8 cellular contexts compared by ENCODE assay signal in genomic region chr1:224615861-224616760, GRCh38. TPM values are rescaled to one million over a fixed set of nuclear protein-coding genes. Genes with fewer than 3 reads are reported as not detected.
DNase-seq lines count a peak whose midpoint lies in the region; ATAC-seq and TF ChIP-seq lines count a peak whose summit lies in the region.

Gene CNIH3, plus strand, starts transcription at chr1:224616317. Its CDS starts 858 bp downstream, at chr1:224617175.

- peaks cover 23% of the 10 kb centered on the region for H3F3A ChIP-seq in neural progenitor cell (ENCODE audit: low read depth)

- H3K4me2 ChIP-seq in neural progenitor cell: peak within 1 kb of the TSS; percentile 92

- peak within 1 kb of the TSS; percentile 14; the same call in 1 of the 2 replicates for H3K27ac ChIP-seq in VCaP
- H3K27ac ChIP-seq in neural progenitor cell: no peak within 1 kb of the TSS

- peak within 1 kb of the TSS; percentile 98 for H2AFZ ChIP-seq in neural progenitor cell (replicated peaks)

- H3K9ac ChIP-seq in ES-I3 (ENCODE audit: low read depth, low read length) (peak within 1 kb of the TSS; percentile 64), neural progenitor cell (no peak within 1 kb of the TSS)

- H3K9me3 ChIP-seq in ES-I3 (ENCODE audit: control insufficient read depth, insufficient read depth, low read length): no peaks in the 10 kb centered on the region; the same call in 1 of the 2 replicates
- no peaks in the 10 kb centered on the region for H3K9me3 ChIP-seq in neural progenitor cell (ENCODE audit: low read depth)

- ATAC-seq in HG02642 (IDR thresholded peaks at IDR 0.05; ENCODE audit: poor library complexity, unreplicated experiment): no peak
- ATAC-seq in HG02678 (IDR thresholded peaks at IDR 0.05; ENCODE audit: unreplicated experiment): no peak

- peak within 1 kb of the TSS; percentile 64 for H3K4me3 ChIP-seq in neural progenitor cell

- H3K4me1 ChIP-seq in ES-I3 (ENCODE audit: insufficient read depth, low read length) (no peaks in the 10 kb centered on the region; the same call in 1 of the 2 replicates), neural progenitor cell (peaks cover 9% of the 10 kb centered on the region)

- H3K4me3 Mint-ChIP-seq in endothelial cell (ENCODE audit: unreplicated experiment): peak within 1 kb of the TSS; percentile 70
- H3K4me3 Mint-ChIP-seq in neural progenitor cell: peak within 1 kb of the TSS; percentile 83

- H3K36me3 ChIP-seq in ES-I3 (ENCODE audit: insufficient read depth, low read length): no peaks in the 10 kb centered on the region
- no peaks in the 10 kb centered on the region for H3K36me3 ChIP-seq in neural progenitor cell

- peaks cover 10% of the 10 kb centered on the region for H3K4me1 Mint-ChIP-seq in endothelial cell (ENCODE audit: unreplicated experiment)
- peaks cover 11% of the 10 kb centered on the region for H3K4me1 Mint-ChIP-seq in neural progenitor cell

- DNase-seq in NCI-H128 (lab: John Stamatoyannopoulos, UW; ENCODE audit: unreplicated experiment) (peak; percentile 67), endothelial cell (ENCODE audit: low spot score) (peak; percentile 53), neural progenitor cell (ENCODE audit: low spot score) (peak; percentile 91), NCI-H446 treated with DMSO at 0.1 percent for 48 hours (lab: John Stamatoyannopoulos, UW) (no peak)

- peaks cover 84% of the 10 kb centered on the region for H3K27me3 ChIP-seq in neural progenitor cell

- no peaks in the 10 kb centered on the region for H3K79me2 ChIP-seq in neural progenitor cell (ENCODE audit: low read depth)

- H3K9me3 Mint-ChIP-seq in endothelial cell (ENCODE audit: unreplicated experiment) (no peaks in the 10 kb centered on the region), neural progenitor cell (peaks cover 2% of the 10 kb centered on the region)

- peaks cover 16% of the 10 kb centered on the region for H4K20me1 ChIP-seq in neural progenitor cell (ENCODE audit: low read depth)

- H3K27ac Mint-ChIP-seq in endothelial cell (ENCODE audit: unreplicated experiment) (no peak within 1 kb of the TSS), neural progenitor cell (no peak within 1 kb of the TSS)

- peaks cover 22% of the 10 kb centered on the region for H3K27me3 Mint-ChIP-seq in endothelial cell (ENCODE audit: unreplicated experiment)
- H3K27me3 Mint-ChIP-seq in neural progenitor cell (ENCODE audit: insufficient read depth, low read depth): peaks cover 47% of the 10 kb centered on the region

- H3K36me3 Mint-ChIP-seq in endothelial cell (ENCODE audit: low read depth, unreplicated experiment) (peaks cover 5% of the 10 kb centered on the region), neural progenitor cell (no peaks in the 10 kb centered on the region)

- TF ChIP-seq CTCF in VCaP (conservative IDR thresholded peaks at IDR 0.05) (0 out of 2 replicates have a peak, but pooled peaks have one; percentile 11), endothelial cell (IDR thresholded peaks at IDR 0.05; ENCODE audit: unreplicated experiment) (no peak), neural progenitor cell (IDR thresholded peaks at IDR 0.05) (peak; percentile 24)

RNA-seq across cellular contexts. Expression of gene CNIH3, which starts in this region (rescaled TPM):
- total RNA-seq in endothelial cell (ENCODE audit: unreplicated experiment): 4.7 TPM
- 2.0 and 2.5 TPM in 2 replicates for total RNA-seq in neural progenitor cell (ENCODE audit: low replicate concordance)
